In the genomic region with DNA sequence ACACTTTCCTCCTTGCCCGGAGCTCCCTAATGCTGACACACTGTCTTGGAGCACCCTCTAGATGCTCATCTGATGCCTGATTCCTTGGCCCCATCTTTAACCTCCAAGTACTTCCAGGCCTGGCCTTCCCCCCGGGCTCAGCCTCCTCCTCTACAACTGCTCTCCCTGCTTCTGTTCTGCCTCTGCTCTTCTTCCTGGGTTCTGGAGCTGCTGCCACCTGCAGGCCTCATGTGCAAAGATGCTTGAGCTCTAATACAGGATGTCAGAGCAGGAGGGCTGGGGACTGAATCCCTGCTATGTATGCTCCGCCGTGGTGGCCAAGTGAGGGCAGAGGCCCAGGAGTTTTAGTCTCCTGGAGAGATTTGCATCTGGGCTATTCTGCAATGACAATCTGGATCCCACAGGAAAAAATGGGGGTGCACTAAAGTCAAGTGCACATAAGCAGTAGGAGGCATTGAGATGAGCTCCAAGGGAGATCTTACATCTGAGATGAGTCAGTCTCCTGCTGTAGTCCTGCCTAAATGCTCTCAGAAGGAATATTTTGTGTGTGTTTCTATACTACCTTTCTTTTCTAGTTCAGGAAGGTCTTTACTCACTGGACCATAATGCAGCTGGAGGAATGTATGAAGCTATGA, we compare ENCODE assay signal across 8 cellular contexts.
A peak's percentile ranks its signal among the peaks of the same experiment; 100 is the strongest.
DNase-seq lines count a peak whose midpoint lies in the region; ATAC-seq and TF ChIP-seq lines count a peak whose summit lies in the region.

No MANE protein-coding gene starts in this region.

- no peaks in the 10 kb centered on the region for H3K36me3 Mint-ChIP-seq in activated CD8-positive, alpha-beta T cell treated with anti-CD3 and anti-CD28 coated beads for 36 hours (ENCODE audit: low read depth)

- TF ChIP-seq CTCF in activated CD8-positive, alpha-beta T cell treated with anti-CD3 and anti-CD28 coated beads for 36 hours (IDR thresholded peaks at IDR 0.05): peak; percentile 68
- peak; percentile 87 for TF ChIP-seq CTCF in fibroblast of pulmonary artery (IDR thresholded peaks at IDR 0.05; ENCODE audit: low read length, missing control alignments)

- in situ Hi-C loops in GM23248 (cut with MboI): no loop called here

- POLR2A ChIA-PET in activated CD8-positive, alpha-beta T cell treated with anti-CD3 and anti-CD28 coated beads for 36 hours (lab: Charles Lee): interaction anchor here (0.6 kb wide), 2 partner anchors 13 to 38 kb away, joined by 3 read pairs; no protein-coding TSS in a partner anchor

- no peaks in the 10 kb centered on the region for H3K36me3 ChIP-seq in GM23248 (ENCODE audit: low read depth)

- no peaks in the 10 kb centered on the region for H3K9me3 Mint-ChIP-seq in activated CD8-positive, alpha-beta T cell treated with anti-CD3 and anti-CD28 coated beads for 36 hours

- H2AFZ ChIP-seq in GM23248: no peak overlapping the region

- no peaks in the 10 kb centered on the region for H3K4me1 Mint-ChIP-seq in activated CD8-positive, alpha-beta T cell treated with anti-CD3 and anti-CD28 coated beads for 36 hours (ENCODE audit: low read depth)

- H4K20me1 ChIP-seq in GM23248 (ENCODE audit: insufficient read depth): no peaks in the 10 kb centered on the region

- no peak overlapping the region for H3K4me2 ChIP-seq in GM23248 (ENCODE audit: unreplicated experiment)

- no peak overlapping the region for H3K4me3 Mint-ChIP-seq in activated CD8-positive, alpha-beta T cell treated with anti-CD3 and anti-CD28 coated beads for 36 hours

- H3K27ac Mint-ChIP-seq in activated CD8-positive, alpha-beta T cell treated with anti-CD3 and anti-CD28 coated beads for 36 hours: no peak overlapping the region

- no peak overlapping the region for H3K27ac ChIP-seq in GM23248

- no peaks in the 10 kb centered on the region for H3K4me1 ChIP-seq in GM23248 (ENCODE audit: insufficient read depth)

- peaks cover 6% of the 10 kb centered on the region for H3K27me3 ChIP-seq in GM23248 (replicated peaks; ENCODE audit: insufficient read depth)

- ATAC-seq in activated CD8-positive, alpha-beta T cell treated with anti-CD3 and anti-CD28 coated beads for 36 hours: peak; percentile 88
- no peak for ATAC-seq in GM19395 (IDR thresholded peaks at IDR 0.05; ENCODE audit: unreplicated experiment)

- H3K79me2 ChIP-seq in GM23248 (ENCODE audit: insufficient read depth): no peaks in the 10 kb centered on the region

- intact Hi-C loops in activated CD8-positive, alpha-beta T cell treated with anti-CD3 and anti-CD28 coated beads for 36 hours (cut with micrococcal nuclease): loop anchor here (10.0 kb wide), 2 partner anchors 892 to 992 kb away; no protein-coding TSS in a partner anchor

- WGBS in GM23248 (ENCODE audit: low coverage in 1 of 2, low lambda C conversion rate in 2 of 2, missing lambda C conversion rate in 2 of 2), 2 experiments: 9 to 13% methylated on average over 4 of the region's 4 CpGs

- no peak overlapping the region for H3K9ac ChIP-seq in GM23248

- H3F3A ChIP-seq in GM23248 (ENCODE audit: insufficient read depth): peaks cover 7% of the 10 kb centered on the region; the same call in 1 of the 2 replicates

- H3K4me3 ChIP-seq in GM23248: no peak overlapping the region
- no peak overlapping the region for H3K4me3 ChIP-seq in fibroblast of pulmonary artery (replicated peaks; ENCODE audit: low read depth, low read length)

- peaks cover 16% of the 10 kb centered on the region for H3K27me3 Mint-ChIP-seq in activated CD8-positive, alpha-beta T cell treated with anti-CD3 and anti-CD28 coated beads for 36 hours

- peak; percentile 28 for DNase-seq in COLO829 (ENCODE audit: low spot score)
- DNase-seq in GM23248: peak; percentile 83
- DNase-seq in NCI-H526 (lab: John Stamatoyannopoulos, UW): peak; percentile 61 to 80
- DNase-seq in activated CD8-positive, alpha-beta T cell treated with anti-CD3 and anti-CD28 coated beads for 36 hours: peak; percentile 72
- DNase-seq in fibroblast of pulmonary artery (ENCODE audit: low read depth): peak; percentile 73
- peak in 31 of 56 donors; percentile 9 to 68 (median 30) for DNase-seq in nucleus accumbens (lab: John Stamatoyannopoulos, UW)
- DNase-seq in effector CD8-positive, alpha-beta T cell (lab: John Stamatoyannopoulos, UW): no peak

- H3K9me2 ChIP-seq in GM23248 (ENCODE audit: insufficient read depth): no peaks in the 10 kb centered on the region

- H3K9me3 ChIP-seq in GM23248 (ENCODE audit: low read depth): no peaks in the 10 kb centered on the region

- CTCF ChIA-PET in activated CD8-positive, alpha-beta T cell treated with anti-CD3 and anti-CD28 coated beads for 36 hours (lab: Charles Lee): interaction anchor here (0.8 to 4.4 kb wide), 51 partner anchors 8 to 991 kb away, joined by 3 to 37 read pairs (median 4); no protein-coding TSS in a partner anchor
